In the genomic region with DNA sequence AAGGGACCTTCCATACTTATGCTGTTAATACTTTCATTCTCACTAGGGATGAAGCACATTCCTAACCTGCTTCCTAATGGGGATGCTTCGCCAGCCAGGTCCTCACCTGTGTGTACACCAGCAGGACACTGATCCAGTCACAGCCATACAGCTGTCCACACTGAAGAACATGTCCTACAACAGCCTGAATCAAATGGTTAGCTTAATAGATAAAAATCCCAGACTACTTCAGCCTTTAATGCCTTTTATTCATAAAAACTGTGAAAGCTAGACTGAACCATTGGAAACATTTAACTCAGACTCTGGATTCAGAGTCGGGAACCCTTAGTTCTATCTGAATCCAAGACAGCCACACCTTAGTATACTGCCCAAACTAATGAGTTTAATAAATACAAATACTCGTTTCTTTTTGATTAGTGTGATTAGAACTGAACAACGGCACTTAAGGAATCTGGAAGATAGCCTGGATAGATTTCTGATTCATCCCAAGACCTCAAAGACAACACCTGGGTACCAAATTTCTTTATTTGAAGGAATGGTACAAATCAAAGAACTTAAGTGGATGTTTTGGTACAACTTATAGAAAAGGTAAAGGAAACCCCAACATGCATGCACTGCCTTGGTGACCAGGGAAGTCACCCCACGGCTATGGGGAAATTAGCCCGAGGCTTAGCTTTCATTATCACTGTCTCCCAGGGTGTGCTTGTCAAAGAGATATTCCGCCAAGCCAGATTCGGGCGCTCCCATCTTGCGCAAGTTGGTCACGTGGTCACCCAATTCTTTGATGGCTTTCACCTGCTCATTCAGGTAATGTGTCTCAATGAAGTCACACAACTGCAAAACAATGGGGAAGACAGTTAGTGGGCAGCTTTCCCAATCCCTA, we compare ENCODE assay signal across 9 cellular contexts. TPM values are rescaled to one million over a fixed set of nuclear protein-coding genes. Genes with fewer than 3 reads are reported as not detected.
A peak's percentile ranks its signal among the peaks of the same experiment; 100 is the strongest.
DNase-seq lines count a peak whose midpoint lies in the region; ATAC-seq, FAIRE-seq and TF ChIP-seq lines count a peak whose summit lies in the region.
"Not testable (repeated sequence)": the region's sequence is repeated elsewhere in the genome, so short reads cannot be mapped to it uniquely, and the experiment has no call there.
"Had no signal": no experiment of that assay in that cellular context is flagged by ENCODE, and none has a peak within 500 bp of the region (broad histone marks: within the 10 kb centered on the region; RNA-seq: fewer than 3 reads in every experiment).

No MANE protein-coding gene starts in this region.

- not testable (repeated sequence) for H3K9me3 Mint-ChIP-seq in activated T-helper 17 cell treated with anti-CD3 and anti-CD28 coated beads, Interleukin-2, amount 50 U/mL, for 72 hours; naive B cell

- H3K27me3 Mint-ChIP-seq in activated T-helper 17 cell treated with anti-CD3 and anti-CD28 coated beads, Interleukin-2, amount 50 U/mL, for 72 hours; naive B cell: not testable (repeated sequence)

- H3K4me1 Mint-ChIP-seq in activated T-helper 17 cell treated with anti-CD3 and anti-CD28 coated beads, Interleukin-2, amount 50 U/mL, for 72 hours = peaks cover 33% of the 10 kb centered on the region
- H3K4me1 Mint-ChIP-seq in naive B cell = peaks cover 47 to 76% (median 69%) of the 10 kb centered on the region in 3 donors

- not testable (repeated sequence) for BruUV-seq in A673 (replicated peaks; lab: Mats Ljungman, UMichigan)

- peak; percentile 33 for TF ChIP-seq POLR2A in GM18526 (IDR thresholded peaks at IDR 0.05; ENCODE audit: extremely low read depth, insufficient read length)

- not testable (repeated sequence) for H3K9me3 ChIP-seq in A673 (ENCODE audit: low read depth, low read length, poor library complexity, severe bottlenecking); SJSA1 (replicated peaks); heart right ventricle; small intestine (ENCODE audit: control insufficient read depth, low read depth)

- H3K4me3 ChIP-seq in A673 (ENCODE audit: low read depth, low read length, poor library complexity, severe bottlenecking) = peak overlapping the region; percentile 90
- peak overlapping the region; percentile 88 for H3K4me3 ChIP-seq in SJSA1
- peak overlapping the region; percentile 78 for H3K4me3 ChIP-seq in choroid plexus epithelial cell (ENCODE audit: low read depth, low read length)
- H3K4me3 ChIP-seq in heart right ventricle = peak overlapping the region in 8 of 10 donors; percentile 74 to 97 (median 92)
- peak overlapping the region; percentile 9 to 81 for H3K4me3 ChIP-seq in small intestine (ENCODE audit: low read depth in 1 of 2, low read length in 2 of 2)

- CTCF ChIA-PET in A673 (lab: Charles Lee) = interaction anchor here (0.7 kb wide), 1 partner anchor 160 kb away, joined by 7 read pairs; no protein-coding TSS in a partner anchor

- FAIRE-seq in small intestine (lab: Jason Lieb, UNC) = not testable (repeated sequence)

- H3K4me1 ChIP-seq in A673 (ENCODE audit: insufficient read depth, low read length, poor library complexity, severe bottlenecking) (peaks cover 27% of the 10 kb centered on the region), SJSA1 (replicated peaks) (peaks cover 30% of the 10 kb centered on the region), heart right ventricle (peaks cover 17 to 76% (median 65%) of the 10 kb centered on the region in 9 donors)
- not testable (repeated sequence) for H3K4me1 ChIP-seq in small intestine (ENCODE audit: control insufficient read depth in 2 of 2, insufficient read depth in 1 of 2, low read depth in 1 of 2, low read length in 1 of 2)

- not testable (repeated sequence) for H3K27me3 ChIP-seq in A673 (replicated peaks; ENCODE audit: insufficient read depth, low read depth, low read length, poor library complexity); SJSA1 (replicated peaks); heart right ventricle; small intestine (ENCODE audit: control insufficient read depth in 2 of 2, insufficient read depth in 2 of 2, low read length in 2 of 2)

- peaks cover 38% of the 10 kb centered on the region for H3K36me3 ChIP-seq in A673 (ENCODE audit: insufficient read depth, low read length, poor library complexity, severe bottlenecking)
- peaks cover 56% of the 10 kb centered on the region for H3K36me3 ChIP-seq in SJSA1
- H3K36me3 ChIP-seq in heart right ventricle = peaks cover 0 to 56% (median 21%) of the 10 kb centered on the region in 9 donors
- H3K36me3 ChIP-seq in small intestine (ENCODE audit: control insufficient read depth in 2 of 2, insufficient read depth in 2 of 2, low read length in 2 of 2) = not testable (repeated sequence)

- peak overlapping the region; percentile 90 for H3K27ac Mint-ChIP-seq in activated T-helper 17 cell treated with anti-CD3 and anti-CD28 coated beads, Interleukin-2, amount 50 U/mL, for 72 hours
- peak overlapping the region; percentile 95 to 99 (median 98) for H3K27ac Mint-ChIP-seq in naive B cell

- not testable (repeated sequence) for TF ChIP-seq CTCF in A673 (conservative IDR thresholded peaks at IDR 0.05; ENCODE audit: low read depth, low read length); choroid plexus epithelial cell (conservative IDR thresholded peaks at IDR 0.05; ENCODE audit: low read depth, low read length); heart right ventricle (IDR thresholded peaks at IDR 0.05)

- ATAC-seq in activated T-helper 17 cell treated with anti-CD3 and anti-CD28 coated beads, Interleukin-2, amount 50 U/mL, for 72 hours (replicated peaks); heart right ventricle; naive B cell (ENCODE audit: low read depth in 2 of 2): not testable (repeated sequence)

- H3K27ac ChIP-seq in A673 (ENCODE audit: low read depth, low read length, poor library complexity, severe bottlenecking); SJSA1: not testable (repeated sequence)
- H3K27ac ChIP-seq in heart right ventricle (peak overlapping the region in 9 of 10 donors; percentile 69 to 100 (median 96)), small intestine (ENCODE audit: low read depth in 1 of 2, low read length in 1 of 2) (peak overlapping the region; percentile 96 to 98)

- POLR2A ChIA-PET in A673 (lab: Charles Lee; ENCODE audit: low non-redundant PET) = interaction anchor here (0.6 to 1.0 kb wide), 2 partner anchors 15 to 790 kb away, joined by 3 to 4 read pairs; a partner anchor contains a TSS

- peaks cover 42% of the 10 kb centered on the region for H3K36me3 Mint-ChIP-seq in activated T-helper 17 cell treated with anti-CD3 and anti-CD28 coated beads, Interleukin-2, amount 50 U/mL, for 72 hours (ENCODE audit: low read depth)
- peaks cover 9 to 18% of the 10 kb centered on the region in 2 donors for H3K36me3 Mint-ChIP-seq in naive B cell

- WGBS in heart right ventricle, 2 donors = 64 to 65% methylated on average over 11 of the region's 11 CpGs
- WGBS in small intestine, 3 donors = 19 to 52% (median 37%) methylated on average over 11 of the region's 11 CpGs

- DNase-seq in A673 (ENCODE audit: low spot score); choroid plexus epithelial cell (ENCODE audit: low read depth); heart right ventricle; naive B cell: not testable (repeated sequence)
- DNase-seq in SJSA1 (ENCODE audit: low read depth in 1 of 2, low spot score in 2 of 2) (peak in 1 of 2 experiments; percentile 25), small intestine (peak; percentile 58)

- H3K4me3 Mint-ChIP-seq in activated T-helper 17 cell treated with anti-CD3 and anti-CD28 coated beads, Interleukin-2, amount 50 U/mL, for 72 hours = peak overlapping the region; percentile 96
- H3K4me3 Mint-ChIP-seq in naive B cell = peak overlapping the region; percentile 53 to 98 (median 86)

- intact Hi-C loops in A673 (cut with micrococcal nuclease; ENCODE audit: unreplicated experiment) = not testable (repeated sequence)
- intact Hi-C loops in heart right ventricle (cut with DNase I) = loop anchor here in 2 of 10 donors (10.0 kb wide), 2 partner anchors 91 to 809 kb away; no protein-coding TSS in a partner anchor

RNA-seq across cellular contexts. Expression of a gene that starts 3.1 kb away (rescaled TPM):
- 2,291 and 2,484 TPM in 2 replicates for total RNA-seq in A673 (2021)
- total RNA-seq in SJSA1 (2014; rRNA removed; shearing (Covaris generic)) = 603 and 707 TPM in 2 replicates
- total RNA-seq in activated T-helper 17 cell treated with anti-CD3 and anti-CD28 coated beads, Interleukin-2, amount 50 U/mL, for 72 hours = 1,000 to 10,000 TPM in 1 of 2 donors, 100 to 1,000 TPM in 1; 701 to 1,114 TPM
- 1,000 to 10,000 TPM; 2,008 to 4,360 (median 2,962) TPM for total RNA-seq in heart right ventricle
- 1,000 to 10,000 TPM; 1,346 to 5,199 TPM for polyA plus RNA-seq in heart right ventricle
- polyA plus RNA-seq in naive B cell (ENCODE audit: low read depth in 6 of 6) = 1,000 to 10,000 TPM; 4,039 to 5,068 (median 4,261) TPM
- polyA plus RNA-seq in small intestine = 1,000 to 10,000 TPM; 3,413 to 10,000 (median 8,961) TPM

RNA-seq across cellular contexts. Expression of a gene that starts 14.1 kb away (rescaled TPM):
- total RNA-seq in A673 (2021) (5.3 and 8.6 TPM in 2 replicates), heart right ventricle (1 to 10 TPM in 5 of 10 donors, under 1 TPM in 5; 0.39 to 1.8 (median 1.2) TPM)
- total RNA-seq in SJSA1 (2014; rRNA removed; shearing (Covaris generic)) = 0.74 TPM in 1 of 2 replicates, not detected in the other
- total RNA-seq in activated T-helper 17 cell treated with anti-CD3 and anti-CD28 coated beads, Interleukin-2, amount 50 U/mL, for 72 hours = under 1 TPM; 0.05 to 0.24 TPM
- polyA plus RNA-seq in heart right ventricle (1 to 10 TPM; 3.3 to 4.9 TPM), naive B cell (ENCODE audit: low read depth in 6 of 6) (1 to 10 TPM; 1.4 to 3.3 (median 2.6) TPM), small intestine (1 to 10 TPM; 2.7 to 4.7 (median 4.3) TPM)
- total RNA-seq: T-helper 2 cell treated with Interferon-gamma antibody and Interleukin-4, amounts not matched to agents 100 ng/mL and 5 ng/mL, for 36 hours had no signal

RNA-seq across cellular contexts. Expression of a gene that starts 46.9 kb away (rescaled TPM):
- total RNA-seq in A673 (2021) (21.9 and 26.9 TPM in 2 replicates), heart right ventricle (10 to 100 TPM in 3 of 10 donors, 1 to 10 TPM in 7; 3.7 to 11.1 (median 6.6) TPM)
- total RNA-seq in SJSA1 (2014; rRNA removed; shearing (Covaris generic)) = 1.8 and 3.0 TPM in 2 replicates
- total RNA-seq in activated T-helper 17 cell treated with anti-CD3 and anti-CD28 coated beads, Interleukin-2, amount 50 U/mL, for 72 hours = not detected
- polyA plus RNA-seq in heart right ventricle (1 to 10 TPM; 8.2 to 9.7 TPM), naive B cell (ENCODE audit: low read depth in 6 of 6) (not detected), small intestine (1 to 10 TPM in 2 of 3 donors, under 1 TPM in 1; 0.45 to 9.5 (median 4.9) TPM)
- total RNA-seq: T-helper 2 cell treated with Interferon-gamma antibody and Interleukin-4, amounts not matched to agents 100 ng/mL and 5 ng/mL, for 36 hours had no signal
